Comparison of ENCODE assay signal across 13 cellular contexts in genomic region chr6:17869010-17869752, GRCh38.
DNase-seq lines count a peak whose midpoint lies in the region; ATAC-seq and TF ChIP-seq lines count a peak whose summit lies in the region.
"Had no signal": no experiment of that assay in that cellular context is flagged by ENCODE, and none has a peak within 500 bp of the region (broad histone marks: within the 10 kb centered on the region; RNA-seq: fewer than 3 reads in every experiment).

No MANE protein-coding gene starts in this region.

- POLR2A ChIA-PET in naive thymus-derived CD4-positive, alpha-beta T cell (lab: Charles Lee) = no interaction called here

- no peak for ATAC-seq in naive thymus-derived CD4-positive, alpha-beta T cell
- ATAC-seq in HG02571 (IDR thresholded peaks at IDR 0.05; ENCODE audit: unreplicated experiment) = no peak
- ATAC-seq: activated CD8-positive, alpha-beta T cell treated with anti-CD3 and anti-CD28 coated beads for 36 hours had no signal

- H3K36me3 ChIP-seq in neutrophil = peaks cover 24% of the 10 kb centered on the region
- no peaks in the 10 kb centered on the region for H3K36me3 ChIP-seq in naive thymus-derived CD4-positive, alpha-beta T cell (ENCODE audit: control insufficient read depth in 2 of 3, insufficient read depth in 3 of 3, low read length in 3 of 3)

- no peaks in the 10 kb centered on the region for H3K9me3 ChIP-seq in neutrophil
- H3K9me3 ChIP-seq in naive thymus-derived CD4-positive, alpha-beta T cell (ENCODE audit: control insufficient read depth in 2 of 3, low read length in 3 of 3) = no peaks in the 10 kb centered on the region

- peak overlapping the region; percentile 57 for H3K27ac ChIP-seq in neutrophil
- no peak overlapping the region for H3K27ac ChIP-seq in naive thymus-derived CD4-positive, alpha-beta T cell (ENCODE audit: low read depth, low read length)

- peak; percentile 68 for DNase-seq in Daoy (ENCODE audit: low read depth)
- peak; percentile 54 for DNase-seq in RPMI8226
- peak; percentile 4 to 13 for DNase-seq in erythroblast (lab: John Stamatoyannopoulos, UW)
- DNase-seq in naive thymus-derived CD4-positive, alpha-beta T cell = no peak
- DNase-seq in cerebellar cortex (ENCODE audit: low spot score) = no peak
- DNase-seq in NOMO-1 (lab: John Stamatoyannopoulos, UW; ENCODE audit: unreplicated experiment in 2 of 2) = no peak
- DNase-seq: activated CD8-positive, alpha-beta T cell treated with anti-CD3 and anti-CD28 coated beads for 36 hours; aorta; Calu3; NCI-H1694; Right ventricle myocardium superior had no signal

- no peaks in the 10 kb centered on the region for H3K4me1 Mint-ChIP-seq in naive thymus-derived CD4-positive, alpha-beta T cell

- H3K4me1 ChIP-seq in neutrophil (ENCODE audit: control insufficient read depth in 1 of 2, insufficient read depth in 1 of 2, low read depth in 1 of 2, low read length in 1 of 2) = peaks cover 10 to 12% of the 10 kb centered on the region in 2 experiments
- H3K4me1 ChIP-seq in naive thymus-derived CD4-positive, alpha-beta T cell (ENCODE audit: control insufficient read depth in 2 of 2, insufficient read depth in 2 of 2, low read length in 2 of 2) = no peaks in the 10 kb centered on the region

- H3K27ac Mint-ChIP-seq in naive thymus-derived CD4-positive, alpha-beta T cell = no peak overlapping the region
- H3K27ac Mint-ChIP-seq: activated CD8-positive, alpha-beta T cell treated with anti-CD3 and anti-CD28 coated beads for 36 hours had no signal

- H3K27me3 Mint-ChIP-seq in naive thymus-derived CD4-positive, alpha-beta T cell = peaks cover 14 to 41% (median 22%) of the 10 kb centered on the region in 5 donors

- no peaks in the 10 kb centered on the region for H3K36me3 Mint-ChIP-seq in naive thymus-derived CD4-positive, alpha-beta T cell

- CTCF ChIA-PET in naive thymus-derived CD4-positive, alpha-beta T cell (lab: Charles Lee) = no interaction called here

- no peak overlapping the region for H3K4me3 Mint-ChIP-seq in naive thymus-derived CD4-positive, alpha-beta T cell
- H3K4me3 Mint-ChIP-seq: activated CD8-positive, alpha-beta T cell treated with anti-CD3 and anti-CD28 coated beads for 36 hours had no signal

- no peak for TF ChIP-seq POLR2A in erythroblast (IDR thresholded peaks at IDR 0.05; ENCODE audit: low read length)

- peaks cover 0 to 2% (median 0%) of the 10 kb centered on the region in 11 donors for H3K9me3 Mint-ChIP-seq in naive thymus-derived CD4-positive, alpha-beta T cell
- H3K9me3 Mint-ChIP-seq: activated CD8-positive, alpha-beta T cell treated with anti-CD3 and anti-CD28 coated beads for 36 hours had no signal

- intact Hi-C loops in naive thymus-derived CD4-positive, alpha-beta T cell (cut with micrococcal nuclease) = no loop called here

- no peaks in the 10 kb centered on the region for H3K27me3 ChIP-seq in neutrophil
- H3K27me3 ChIP-seq in naive thymus-derived CD4-positive, alpha-beta T cell (ENCODE audit: control insufficient read depth in 2 of 2, insufficient read depth in 2 of 2, low read length in 2 of 2) = peaks cover 0 to 3% of the 10 kb centered on the region in 2 donors

- no peak overlapping the region for H3K4me3 ChIP-seq in neutrophil (ENCODE audit: low read depth in 1 of 2, low read length in 1 of 2)
- no peak overlapping the region for H3K4me3 ChIP-seq in naive thymus-derived CD4-positive, alpha-beta T cell (ENCODE audit: low read length)

- TF ChIP-seq CTCF in neutrophil (IDR thresholded peaks at IDR 0.05) = no peak

Comparison
In these comparisons a context has a peak if more than half of its experiments do, and no peak if none do; other contexts are left out.
1. DNase-seq: peak in Daoy (single experiment), RPMI8226 (single experiment) and erythroblast (2 of 2); none in naive thymus-derived CD4-positive, alpha-beta T cell (0 of 9), cerebellar cortex (single experiment) and NOMO-1 (0 of 2).